38 cellular contexts compared by ENCODE assay signal in genomic region chr22:32132783-32133182, GRCh38. TPM values are rescaled to one million over a fixed set of nuclear protein-coding genes. Genes with fewer than 3 reads are reported as not detected.
"Had no signal": no experiment of that assay in that cellular context is flagged by ENCODE, and none has a peak within 500 bp of the region (broad histone marks: within the 10 kb centered on the region; RNA-seq: fewer than 3 reads in every experiment).

No MANE protein-coding gene starts in this region.

- H3K4me3 ChIP-seq: MG63 had no signal

- DNase-seq: Karpas-422, Kasumi-1, KG1, MG63, MM.1S, MV-4-11, NCI-H1048, NCI-H1092, NCI-H1092 treated with DMSO at 0.1 percent for 48 hours, NCI-H1105, NCI-H1105 treated with DMSO at 0.1 percent for 48 hours, NCI-H1417, NCI-H1417 treated with DMSO at 0.1 percent for 48 hours, NCI-H1436, NCI-H1436 treated with DMSO at 0.1 percent for 48 hours, NCI-H146, NCI-H1694, NCI-H1694 treated with DMSO at 0.1 percent for 48 hours, NCI-H187, NCI-H187 treated with DMSO at 0.1 percent for 48 hours, NCI-H1930, NCI-H2029, NCI-H2029 treated with DMSO at 0.1 percent for 48 hours, NCI-H2081, NCI-H2081 treated with DMSO at 0.1 percent for 48 hours, NCI-H2107, NCI-H2171, NCI-H2171 treated with DMSO at 0.1 percent for 48 hours, NCI-H2227 treated with DMSO at 0.1 percent for 48 hours, NCI-H226, NCI-H345, NCI-H446, NCI-H446 treated with DMSO at 0.1 percent for 48 hours, NCI-H510A had no signal

RNA-seq across cellular contexts. Expression of gene C22orf42, which starts 26.3 kb away (rescaled TPM):
- total RNA-seq: LHCN-M2, M059J, MCF 10A, NCI-H460 had no signal
